18 cellular contexts compared by ENCODE assay signal in genomic region chr15:67792250-67792942, GRCh38. TPM values are rescaled to one million over a fixed set of nuclear protein-coding genes. Genes with fewer than 3 reads are reported as not detected.
"Had no signal": no experiment of that assay in that cellular context is flagged by ENCODE, and none has a peak within 500 bp of the region (broad histone marks: within the 10 kb centered on the region; RNA-seq: fewer than 3 reads in every experiment).

No MANE protein-coding gene starts in this region.

- H3K27me3 Mint-ChIP-seq: activated CD4-positive, alpha-beta memory T cell treated with anti-CD3 and anti-CD28 coated beads, Interleukin-2, amount 10 ng/mL, durations not matched to agents 7 days and 5 days; activated naive CD8-positive, alpha-beta T cell had no signal

- FAIRE-seq: islet of Langerhans had no signal

- H3K4me3 Mint-ChIP-seq: activated CD4-positive, alpha-beta memory T cell treated with anti-CD3 and anti-CD28 coated beads, Interleukin-2, amount 10 ng/mL, durations not matched to agents 7 days and 5 days; activated naive CD8-positive, alpha-beta T cell; endodermal cell had no signal

- H3K27me3 ChIP-seq: brain microvascular endothelial cell, ovary, thyroid gland, vagina had no signal

- H3K9me3 ChIP-seq: ovary, thyroid gland had no signal

- H3K36me3 ChIP-seq: brain microvascular endothelial cell, ovary, thyroid gland, vagina had no signal

- H3K4me1 ChIP-seq: thyroid gland, vagina had no signal

- DNase-seq: activated CD4-positive, alpha-beta memory T cell treated with anti-CD3 and anti-CD28 coated beads, Interleukin-2, amount 10 ng/mL, durations not matched to agents 7 days and 5 days; activated gamma-delta T cell; activated T-cell treated with anti-CD3 and anti-CD28 coated beads, Interleukin-2, amount 50 U/mL, for 48 hours; amygdala; brain microvascular endothelial cell; dermis blood vessel endothelial cell; endodermal cell; left ventricle myocardium inferior; mesendoderm; ovary; retina; thyroid gland had no signal

- H3K27ac ChIP-seq: brain microvascular endothelial cell, left ventricle myocardium inferior, ovary, skin epidermis, thyroid gland, vagina had no signal

- H3K4me1 Mint-ChIP-seq: activated CD4-positive, alpha-beta memory T cell treated with anti-CD3 and anti-CD28 coated beads, Interleukin-2, amount 10 ng/mL, durations not matched to agents 7 days and 5 days had no signal

- H3K4me3 ChIP-seq: left ventricle myocardium inferior, ovary, skin epidermis, thyroid gland, vagina had no signal

- H3K27ac Mint-ChIP-seq: activated CD4-positive, alpha-beta memory T cell treated with anti-CD3 and anti-CD28 coated beads, Interleukin-2, amount 10 ng/mL, durations not matched to agents 7 days and 5 days; activated naive CD8-positive, alpha-beta T cell; endodermal cell had no signal

RNA-seq across cellular contexts. Expression of gene SKOR1, which starts 32.9 kb away (rescaled TPM):
- total RNA-seq: dermis blood vessel endothelial cell, fibroblast of villous mesenchyme had no signal

RNA-seq across cellular contexts. Expression of gene RNU6-1, which starts 47.4 kb away (rescaled TPM):
- total RNA-seq: activated CD4-positive, alpha-beta memory T cell treated with anti-CD3 and anti-CD28 coated beads, Interleukin-2, amount 10 ng/mL, durations not matched to agents 7 days and 5 days; cerebellum; dermis blood vessel endothelial cell; endodermal cell; fibroblast of villous mesenchyme; left ventricle myocardium inferior; ovary; thyroid gland; vagina had no signal
